Comparison of ENCODE assay signal across 8 cellular contexts in the genomic region with DNA sequence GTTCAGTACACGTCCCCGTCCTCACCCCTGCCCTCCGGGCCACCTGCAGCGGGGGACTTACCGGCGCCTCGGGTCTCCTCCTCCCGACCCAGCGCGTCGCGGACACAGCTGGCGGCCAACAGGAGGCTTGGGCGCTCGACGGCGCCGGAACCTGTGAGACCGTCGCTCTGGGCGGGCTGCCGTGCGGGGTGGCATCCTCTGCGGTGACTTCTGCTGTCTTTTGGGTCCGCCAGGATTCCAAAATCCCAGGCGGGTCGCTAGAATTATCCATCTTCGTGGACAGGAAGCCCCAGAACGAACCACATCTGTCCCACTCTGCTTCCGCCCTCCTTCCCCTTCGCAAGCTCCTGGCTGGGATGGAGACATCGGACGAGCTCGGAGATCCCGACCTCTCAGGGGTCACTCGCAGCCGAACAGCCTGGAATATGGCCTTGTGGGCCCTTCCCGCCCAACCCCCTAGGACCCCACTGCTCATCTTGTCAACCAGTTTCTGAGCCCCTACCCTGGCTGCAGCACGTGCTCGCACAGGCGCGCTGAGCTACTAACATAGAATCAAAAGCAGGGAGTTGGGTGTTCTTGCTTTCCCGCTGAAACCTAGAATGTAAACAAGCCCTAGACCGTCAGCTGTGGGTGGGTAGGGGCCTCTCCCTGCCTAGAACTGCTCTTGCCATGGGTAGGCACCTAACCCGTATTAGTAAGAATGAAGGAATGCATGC. TPM values are rescaled to one million over a fixed set of nuclear protein-coding genes. Genes with fewer than 3 reads are reported as not detected.
A peak's percentile ranks its signal among the peaks of the same experiment; 100 is the strongest.
DNase-seq lines count a peak whose midpoint lies in the region; ATAC-seq, FAIRE-seq and TF ChIP-seq lines count a peak whose summit lies in the region.

No MANE protein-coding gene starts in this region.

- POLR2A ChIA-PET in CD4-positive, alpha-beta T cell (lab: Charles Lee), result interaction anchor here (0.6 to 3.7 kb wide), 13 partner anchors 16 to 1068 kb away, joined by 3 to 21 read pairs (median 4); partner anchors contain the start of genes C5orf63 and LMNB1

- H4K20me1 ChIP-seq in Loucy (ENCODE audit: insufficient read depth, low read length, poor library complexity, severe bottlenecking), result peaks cover 3% of the 10 kb centered on the region

- peak overlapping the region; percentile 42 for H3K27ac ChIP-seq in CD4-positive, alpha-beta T cell (ENCODE audit: low read depth, low read length)
- no peak overlapping the region for H3K27ac ChIP-seq in kidney (ENCODE audit: low read depth in 2 of 2, low read length in 2 of 2)

- in situ Hi-C loops in G401 (cut with HindIII; ENCODE audit: low sequenced_read_pairs), result no loop called here

- intact Hi-C loops in CD4-positive, alpha-beta T cell (cut with DNase I, micrococcal nuclease), result loop anchor here (2.0 to 5.0 kb wide), 6 partner anchors 41 to 249 kb away; partner anchors contain the start of gene C5orf63 (in 2 of the 2)
- intact Hi-C loops in kidney (cut with DNase I), result no loop called here

- peaks cover 33% of the 10 kb centered on the region for H3K79me2 ChIP-seq in Loucy (ENCODE audit: insufficient read depth, low read length)

- peaks cover 21% of the 10 kb centered on the region for H3K4me1 Mint-ChIP-seq in CD4-positive, alpha-beta T cell (ENCODE audit: low read depth)
- H3K4me1 Mint-ChIP-seq in activated naive CD8-positive, alpha-beta T cell treated with anti-CD3 and anti-CD28 coated beads, Interleukin-2, amount 50 U/mL, for 24 hours, result peaks cover 18% of the 10 kb centered on the region
- H3K4me1 Mint-ChIP-seq in stimulated activated naive CD8-positive, alpha-beta T cell treated with anti-CD3 and anti-CD28 coated beads, Interleukin-15, Interleukin-2, amounts not matched to agents 100 ng/mL and 50 ng/mL, for 24 hours (ENCODE audit: low read depth), result peaks cover 30% of the 10 kb centered on the region

- H3K36me3 ChIP-seq in Loucy (ENCODE audit: insufficient read depth, low read length) (no peaks in the 10 kb centered on the region), kidney (ENCODE audit: control insufficient read depth in 1 of 2, insufficient read depth in 2 of 2, low read length in 2 of 2) (no peaks in the 10 kb centered on the region)

- peak overlapping the region; percentile 78 for H3K4me3 ChIP-seq in Loucy (ENCODE audit: low read length, poor library complexity, severe bottlenecking)
- H3K4me3 ChIP-seq in kidney (ENCODE audit: low read length in 2 of 2), result peak overlapping the region; percentile 43 to 80

- peak overlapping the region; percentile 76 for H3K9ac ChIP-seq in Loucy (ENCODE audit: low read depth, low read length, poor library complexity, severe bottlenecking)
- H3K9ac ChIP-seq in kidney (ENCODE audit: low read length in 2 of 2), result peak overlapping the region in 1 of 2 donors; percentile 41

- H3K27me3 ChIP-seq in CD4-positive, alpha-beta T cell (ENCODE audit: control insufficient read depth, insufficient read depth, low read length), result no peaks in the 10 kb centered on the region
- no peaks in the 10 kb centered on the region for H3K27me3 ChIP-seq in Loucy (ENCODE audit: insufficient read depth, low read length, poor library complexity, severe bottlenecking)

- peak overlapping the region; percentile 77 for H3K27ac Mint-ChIP-seq in CD4-positive, alpha-beta T cell
- H3K27ac Mint-ChIP-seq in activated naive CD8-positive, alpha-beta T cell treated with anti-CD3 and anti-CD28 coated beads, Interleukin-2, amount 50 U/mL, for 24 hours, result peak overlapping the region; percentile 15
- H3K27ac Mint-ChIP-seq in stimulated activated naive CD8-positive, alpha-beta T cell treated with anti-CD3 and anti-CD28 coated beads, Interleukin-15, Interleukin-2, amounts not matched to agents 100 ng/mL and 50 ng/mL, for 24 hours, result peak overlapping the region; percentile 45

- H3K27me3 Mint-ChIP-seq in CD4-positive, alpha-beta T cell, result peaks cover 12% of the 10 kb centered on the region
- peaks cover 18% of the 10 kb centered on the region for H3K27me3 Mint-ChIP-seq in activated naive CD8-positive, alpha-beta T cell treated with anti-CD3 and anti-CD28 coated beads, Interleukin-2, amount 50 U/mL, for 24 hours
- H3K27me3 Mint-ChIP-seq in stimulated activated naive CD8-positive, alpha-beta T cell treated with anti-CD3 and anti-CD28 coated beads, Interleukin-15, Interleukin-2, amounts not matched to agents 100 ng/mL and 50 ng/mL, for 24 hours, result peaks cover 17% of the 10 kb centered on the region

- peak overlapping the region; percentile 97 for H3K4me3 Mint-ChIP-seq in CD4-positive, alpha-beta T cell
- peak overlapping the region; percentile 84 for H3K4me3 Mint-ChIP-seq in activated naive CD8-positive, alpha-beta T cell treated with anti-CD3 and anti-CD28 coated beads, Interleukin-2, amount 50 U/mL, for 24 hours
- peak overlapping the region; percentile 88 for H3K4me3 Mint-ChIP-seq in stimulated activated naive CD8-positive, alpha-beta T cell treated with anti-CD3 and anti-CD28 coated beads, Interleukin-15, Interleukin-2, amounts not matched to agents 100 ng/mL and 50 ng/mL, for 24 hours

- no peaks in the 10 kb centered on the region for H3F3A ChIP-seq in Loucy (ENCODE audit: low read depth)

- H3K4me1 ChIP-seq in Loucy (ENCODE audit: insufficient read depth, low read length, poor library complexity, severe bottlenecking) (peaks cover 21% of the 10 kb centered on the region), kidney (ENCODE audit: control insufficient read depth in 1 of 2, insufficient read depth in 1 of 2, low read depth in 1 of 2, low read length in 2 of 2) (no peaks in the 10 kb centered on the region)

- CTCF ChIA-PET in CD4-positive, alpha-beta T cell (lab: Charles Lee), result interaction anchor here (0.5 to 1.2 kb wide), 4 partner anchors 43 to 1198 kb away, joined by 3 to 4 read pairs (median 3); no protein-coding TSS in a partner anchor

- H3K9me2 ChIP-seq in Loucy (replicated peaks; ENCODE audit: low read depth, low read length), result no peaks in the 10 kb centered on the region

- no peak for TF ChIP-seq CTCF in CD4-positive, alpha-beta T cell (IDR thresholded peaks at IDR 0.05)
- TF ChIP-seq CTCF in Loucy (conservative IDR thresholded peaks at IDR 0.05; ENCODE audit: low read length) (no peak), kidney (IDR thresholded peaks at IDR 0.05; ENCODE audit: borderline replicate concordance, extremely low read depth, insufficient read depth) (no peak)

- no peak for ATAC-seq in CD4-positive, alpha-beta T cell (ENCODE audit: poor library complexity)
- peak; percentile 15 for ATAC-seq in GM21423 (IDR thresholded peaks at IDR 0.05; ENCODE audit: unreplicated experiment)
- ATAC-seq in activated naive CD8-positive, alpha-beta T cell treated with anti-CD3 and anti-CD28 coated beads, Interleukin-2, amount 50 U/mL, for 24 hours, result no peak

- H3K9me3 Mint-ChIP-seq in CD4-positive, alpha-beta T cell, result no peaks in the 10 kb centered on the region
- H3K9me3 Mint-ChIP-seq in activated naive CD8-positive, alpha-beta T cell treated with anti-CD3 and anti-CD28 coated beads, Interleukin-2, amount 50 U/mL, for 24 hours, result no peaks in the 10 kb centered on the region
- H3K9me3 Mint-ChIP-seq in stimulated activated naive CD8-positive, alpha-beta T cell treated with anti-CD3 and anti-CD28 coated beads, Interleukin-15, Interleukin-2, amounts not matched to agents 100 ng/mL and 50 ng/mL, for 24 hours, result no peaks in the 10 kb centered on the region

- no peaks in the 10 kb centered on the region for H3K9me3 ChIP-seq in CD4-positive, alpha-beta T cell (ENCODE audit: control insufficient read depth, low read length)
- H3K9me3 ChIP-seq in Loucy (ENCODE audit: insufficient read depth, low read depth, low read length) (no peaks in the 10 kb centered on the region), kidney (ENCODE audit: control insufficient read depth in 1 of 2, low read length in 2 of 2) (no peaks in the 10 kb centered on the region)

- H3K4me2 ChIP-seq in Loucy (ENCODE audit: low read depth, low read length, poor library complexity, severe bottlenecking), result peak overlapping the region; percentile 98

- FAIRE-seq in kidney (lab: Jason Lieb, UNC), result no peak

- peak overlapping the region; percentile 84; the same call in 1 of the 2 replicates for H2AFZ ChIP-seq in Loucy (ENCODE audit: low read length)

- H3K36me3 Mint-ChIP-seq in CD4-positive, alpha-beta T cell (ENCODE audit: low read depth), result no peaks in the 10 kb centered on the region
- H3K36me3 Mint-ChIP-seq in activated naive CD8-positive, alpha-beta T cell treated with anti-CD3 and anti-CD28 coated beads, Interleukin-2, amount 50 U/mL, for 24 hours (ENCODE audit: low read depth), result no peaks in the 10 kb centered on the region
- H3K36me3 Mint-ChIP-seq in stimulated activated naive CD8-positive, alpha-beta T cell treated with anti-CD3 and anti-CD28 coated beads, Interleukin-15, Interleukin-2, amounts not matched to agents 100 ng/mL and 50 ng/mL, for 24 hours (ENCODE audit: low read depth), result no peaks in the 10 kb centered on the region

- DNase-seq in CD4-positive, alpha-beta T cell, result peak in 4 of 10 experiments; percentile 1 to 44 (median 4)
- no peak for DNase-seq in activated naive CD8-positive, alpha-beta T cell treated with anti-CD3 and anti-CD28 coated beads, Interleukin-2, amount 50 U/mL, for 24 hours
- DNase-seq in kidney (peak; percentile 83), HK-2 (ENCODE audit: unreplicated experiment) (no peak), G401 (ENCODE audit: low spot score) (no peak)

RNA-seq across cellular contexts. Expression of gene MARCHF3, which starts 0.9 kb away (rescaled TPM):
- total RNA-seq in CD4-positive, alpha-beta T cell, result 1 to 10 TPM; 5.2 to 6.2 TPM
- total RNA-seq in kidney, result 8.0 TPM
- 1.5 TPM for polyA plus RNA-seq in kidney (ENCODE audit: insufficient read depth, low read depth, low replicate concordance)
- total RNA-seq in G401 (2014; rRNA removed; shearing (Covaris generic)), result not detected in 2 replicates

RNA-seq across cellular contexts. Expression of gene C5orf63, which starts 42.0 kb away (rescaled TPM):
- 1 to 10 TPM; 5.1 to 5.7 TPM for total RNA-seq in CD4-positive, alpha-beta T cell
- 8.5 TPM for total RNA-seq in kidney
- 5.8 TPM for polyA plus RNA-seq in kidney (ENCODE audit: insufficient read depth, low read depth, low replicate concordance)
- total RNA-seq in G401 (2014; rRNA removed; shearing (Covaris generic)), result not detected in 2 replicates

Comparison
In these comparisons a context has a peak if more than half of its experiments do, and no peak if none do; other contexts are left out.
1. H3K27ac Mint-ChIP-seq: peak in every context shown above with its lines; median percentile 77 in CD4-positive, alpha-beta T cell; 45 in stimulated activated naive CD8-positive, alpha-beta T cell treated with anti-CD3 and anti-CD28 coated beads, Interleukin-15, Interleukin-2, amounts not matched to agents 100 ng/mL and 50 ng/mL, for 24 hours; 15 in activated naive CD8-positive, alpha-beta T cell treated with anti-CD3 and anti-CD28 coated beads, Interleukin-2, amount 50 U/mL, for 24 hours.